ENCODE assay signal across 22 cellular contexts in genomic region chr6:99501762-99502161, GRCh38.
"Had no signal": no experiment of that assay in that cellular context is flagged by ENCODE, and none has a peak within 500 bp of the region (broad histone marks: within the 10 kb centered on the region; RNA-seq: fewer than 3 reads in every experiment).

No MANE protein-coding gene starts in this region.

- H3K27me3 Mint-ChIP-seq: activated naive CD8-positive, alpha-beta T cell treated with anti-CD3 and anti-CD28 coated beads for 36 hours; naive thymus-derived CD8-positive, alpha-beta T cell; stimulated activated naive B cell treated with anti-CD40 and anti-IgM and Interleukin-4, amounts not matched to agents 10 μg/mL and 1 μg/mL and 100 μg/mL, for 72 hours had no signal

- DNase-seq: activated CD4-positive, alpha-beta T cell treated with anti-CD3 and anti-CD28 coated beads, Interleukin-2, amount 50 U/mL, for 4 hours; activated CD8-positive, alpha-beta memory T cell treated with anti-CD3 and anti-CD28 coated beads for 24 hours; activated CD8-positive, alpha-beta memory T cell treated with anti-CD3 and anti-CD28 coated beads, Interleukin-2, amount 50 U/mL, for 48 hours; activated naive CD4-positive, alpha-beta T cell treated with Interleukin-2 at 50 U/mL for 16 hours; activated naive CD8-positive, alpha-beta T cell treated with anti-CD3 and anti-CD28 coated beads for 36 hours; activated T-cell treated with anti-CD3 and anti-CD28 coated beads, Interleukin-2, amount 50 U/mL, for 4 hours; cerebellar nuclear complex; endodermal cell; kidney; lower lobe of right lung; naive thymus-derived CD8-positive, alpha-beta T cell; sigmoid colon; stimulated activated CD4-positive, alpha-beta T cell treated with anti-CD3 and anti-CD28 coated beads, Interleukin-2, amount 100 ng/mL, for 48 hours; stimulated activated CD8-positive, alpha-beta memory T cell treated with anti-CD3 and anti-CD28 coated beads, Interleukin-4, amount 100 ng/mL, for 48 hours; stimulated activated naive B cell treated with anti-CD40 and anti-IgM and Interleukin-4, amounts not matched to agents 10 μg/mL and 1 μg/mL and 100 μg/mL, for 72 hours; transverse colon had no signal

- H3K9me3 Mint-ChIP-seq: activated naive CD8-positive, alpha-beta T cell treated with anti-CD3 and anti-CD28 coated beads for 36 hours; activated T-cell treated with anti-CD3 and anti-CD28 coated beads, Interleukin-2, amount 50 U/mL, for 4 hours; activated T-helper 2 cell treated with anti-CD3 and anti-CD28 coated beads, Interferon-gamma antibody, Interleukin-2, Interleukin-4, amounts not matched to agents 10 μg/mL and 5 μg/mL and 100 μg/mL, durations not matched to agents 14 hours and 24 hours and 36 hours; endodermal cell; mesothelial cell of epicardium; naive thymus-derived CD8-positive, alpha-beta T cell; neural progenitor cell; stimulated activated naive B cell treated with anti-CD40 and anti-IgM and Interleukin-4, amounts not matched to agents 10 μg/mL and 1 μg/mL and 100 μg/mL, for 72 hours; WTC11 had no signal

- H3K4me3 ChIP-seq: coronary artery, lower lobe of right lung, neural progenitor cell, sigmoid colon, transverse colon had no signal

- ATAC-seq: activated T-cell treated with anti-CD3 and anti-CD28 coated beads, Interleukin-2, amount 50 U/mL, for 4 hours; left lobe of liver; lower lobe of right lung; naive thymus-derived CD8-positive, alpha-beta T cell; stimulated activated naive B cell treated with anti-CD40 and anti-IgM and Interleukin-4, amounts not matched to agents 10 μg/mL and 1 μg/mL and 100 μg/mL, for 72 hours; WTC11 had no signal

- H3K36me3 Mint-ChIP-seq: neural progenitor cell had no signal

- H3K4me3 Mint-ChIP-seq: activated naive CD8-positive, alpha-beta T cell treated with anti-CD3 and anti-CD28 coated beads for 36 hours; activated T-cell treated with anti-CD3 and anti-CD28 coated beads, Interleukin-2, amount 50 U/mL, for 4 hours; endodermal cell; mesothelial cell of epicardium; naive thymus-derived CD8-positive, alpha-beta T cell; neural progenitor cell; stimulated activated naive B cell treated with anti-CD40 and anti-IgM and Interleukin-4, amounts not matched to agents 10 μg/mL and 1 μg/mL and 100 μg/mL, for 72 hours; WTC11 had no signal

- H3K4me1 Mint-ChIP-seq: activated naive CD8-positive, alpha-beta T cell treated with anti-CD3 and anti-CD28 coated beads for 36 hours; neural progenitor cell; WTC11 had no signal

- H3K27ac Mint-ChIP-seq: activated naive CD8-positive, alpha-beta T cell treated with anti-CD3 and anti-CD28 coated beads for 36 hours; activated T-helper 2 cell treated with anti-CD3 and anti-CD28 coated beads, Interferon-gamma antibody, Interleukin-2, Interleukin-4, amounts not matched to agents 10 μg/mL and 5 μg/mL and 100 μg/mL, durations not matched to agents 14 hours and 24 hours and 36 hours; endodermal cell; mesothelial cell of epicardium; neural progenitor cell; stimulated activated naive B cell treated with anti-CD40 and anti-IgM and Interleukin-4, amounts not matched to agents 10 μg/mL and 1 μg/mL and 100 μg/mL, for 72 hours; WTC11 had no signal
